Comparison of ENCODE assay signal across 8 cellular contexts in the genomic region with DNA sequence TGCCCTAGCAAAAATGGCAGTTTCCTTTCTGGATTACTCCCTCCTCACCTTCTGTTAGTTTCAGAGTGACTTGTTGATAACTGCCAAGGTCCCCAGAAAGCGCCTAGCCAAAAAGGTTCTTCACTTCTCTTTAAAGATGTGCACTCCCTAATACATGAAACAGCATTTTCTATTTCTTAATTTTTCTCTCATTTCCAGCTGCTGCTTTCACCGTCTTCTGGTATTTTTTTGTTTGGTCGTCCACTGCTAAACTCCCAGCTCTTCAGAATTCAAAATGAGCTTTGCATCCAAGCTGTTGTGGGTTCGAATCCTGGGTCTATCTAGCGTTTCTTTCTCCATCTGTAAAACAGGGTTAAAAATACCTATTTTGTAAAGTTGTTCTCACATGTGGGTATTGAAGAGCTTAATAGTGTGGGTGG. TPM values are rescaled to one million over a fixed set of nuclear protein-coding genes. Genes with fewer than 3 reads are reported as not detected.
A peak's percentile ranks its signal among the peaks of the same experiment; 100 is the strongest.
DNase-seq lines count a peak whose midpoint lies in the region; ATAC-seq and TF ChIP-seq lines count a peak whose summit lies in the region.

No MANE protein-coding gene starts in this region.

- TF ChIP-seq POLR2A in tibial nerve (IDR thresholded peaks at IDR 0.05): no peak

- H3K27me3 ChIP-seq in lower lobe of right lung (ENCODE audit: low read depth) (no peaks in the 10 kb centered on the region), tibial nerve (no peaks in the 10 kb centered on the region)

- H3K36me3 Mint-ChIP-seq in activated naive CD4-positive, alpha-beta T cell treated with anti-CD3 and anti-CD28 coated beads for 36 hours (ENCODE audit: low read depth): peaks cover 3% of the 10 kb centered on the region

- ATAC-seq in lower lobe of right lung (no peak), GM18520 (IDR thresholded peaks at IDR 0.05; ENCODE audit: unreplicated experiment) (no peak)

- H3K27me3 Mint-ChIP-seq in activated naive CD4-positive, alpha-beta T cell treated with anti-CD3 and anti-CD28 coated beads for 36 hours (ENCODE audit: low read depth): no peaks in the 10 kb centered on the region

- H3K36me3 ChIP-seq in lower lobe of right lung: no peaks in the 10 kb centered on the region
- H3K36me3 ChIP-seq in tibial nerve: peaks cover 0 to 1% (median 0%) of the 10 kb centered on the region in 3 donors

- in situ Hi-C loops in astrocyte of the spinal cord (cut with HindIII; ENCODE audit: low sequenced_read_pairs): no loop called here

- no peak for TF ChIP-seq EP300 in tibial nerve (IDR thresholded peaks at IDR 0.05)

- TF ChIP-seq CTCF in astrocyte of the spinal cord (IDR thresholded peaks at IDR 0.05; ENCODE audit: low read depth, low read length) (no peak), lower lobe of right lung (IDR thresholded peaks at IDR 0.05) (no peak), tibial nerve (IDR thresholded peaks at IDR 0.05) (no peak)

- H3K27ac Mint-ChIP-seq in activated naive CD4-positive, alpha-beta T cell treated with anti-CD3 and anti-CD28 coated beads for 36 hours: peak overlapping the region; percentile 90

- intact Hi-C loops in activated naive CD4-positive, alpha-beta T cell treated with anti-CD3 and anti-CD28 coated beads for 36 hours (cut with micrococcal nuclease): loop anchor here (5.0 kb wide), 2 partner anchors 456 to 646 kb away; a partner anchor contains a TSS
- intact Hi-C loops in lower lobe of right lung (cut with DNase I): no loop called here

- H3K4me3 Mint-ChIP-seq in activated naive CD4-positive, alpha-beta T cell treated with anti-CD3 and anti-CD28 coated beads for 36 hours: peak overlapping the region; percentile 81

- H3K9me3 Mint-ChIP-seq in activated naive CD4-positive, alpha-beta T cell treated with anti-CD3 and anti-CD28 coated beads for 36 hours: no peaks in the 10 kb centered on the region

- H3K27ac ChIP-seq in lower lobe of right lung: peak overlapping the region; percentile 99
- H3K27ac ChIP-seq in tibial nerve: peak overlapping the region; percentile 94 to 97 (median 95)

- H3K9me3 ChIP-seq in lower lobe of right lung (no peaks in the 10 kb centered on the region), tibial nerve (no peaks in the 10 kb centered on the region)

- H3K4me3 ChIP-seq in astrocyte of the spinal cord (ENCODE audit: low read depth, low read length): peak overlapping the region; percentile 79
- H3K4me3 ChIP-seq in lower lobe of right lung: peak overlapping the region; percentile 90
- peak overlapping the region; percentile 61 to 97 (median 92) for H3K4me3 ChIP-seq in tibial nerve

- peaks cover 23% of the 10 kb centered on the region for H3K4me1 ChIP-seq in lower lobe of right lung
- H3K4me1 ChIP-seq in tibial nerve: peaks cover 0 to 26% (median 10%) of the 10 kb centered on the region in 4 donors

- DNase-seq in activated naive CD4-positive, alpha-beta T cell treated with anti-CD3 and anti-CD28 coated beads for 36 hours: no peak
- no peak for DNase-seq in activated naive CD4-positive, alpha-beta T cell (lab: John Stamatoyannopoulos, UW)
- DNase-seq in astrocyte of the spinal cord (ENCODE audit: low read depth, low spot score) (no peak), lower lobe of right lung (no peak), tibial nerve (ENCODE audit: low spot score in 2 of 2) (no peak), LoVo (ENCODE audit: low spot score) (no peak), pons (ENCODE audit: low spot score) (no peak)

- CTCF ChIA-PET in activated naive CD4-positive, alpha-beta T cell treated with anti-CD3 and anti-CD28 coated beads for 36 hours (lab: Charles Lee): interaction anchor here (0.6 to 1.7 kb wide), 8 partner anchors 8 to 300 kb away, joined by 3 to 6 read pairs (median 3); no protein-coding TSS in a partner anchor

- WGBS in tibial nerve, 2 donors: 32 to 38% methylated on average over 5 of the region's 5 CpGs

- H3K4me1 Mint-ChIP-seq in activated naive CD4-positive, alpha-beta T cell treated with anti-CD3 and anti-CD28 coated beads for 36 hours (ENCODE audit: low read depth): peaks cover 35% of the 10 kb centered on the region

RNA-seq across cellular contexts. Expression of a gene that starts 0.4 kb away (rescaled TPM):
- total RNA-seq in activated naive CD4-positive, alpha-beta T cell treated with anti-CD3 and anti-CD28 coated beads for 36 hours: 10 to 100 TPM; 31.2 to 35.6 TPM
- total RNA-seq in lower lobe of right lung (10.1 TPM), tibial nerve (10 to 100 TPM; 14.2 to 45.0 (median 25.6) TPM)

RNA-seq across cellular contexts. Expression of a gene that starts 6.4 kb away (rescaled TPM):
- 1 to 10 TPM; 3.5 TPM for total RNA-seq in activated naive CD4-positive, alpha-beta T cell treated with anti-CD3 and anti-CD28 coated beads for 36 hours
- total RNA-seq in lower lobe of right lung: 23.7 TPM
- 10 to 100 TPM in 2 of 4 donors, 1 to 10 TPM in 2; 7.9 to 11.6 (median 9.6) TPM for total RNA-seq in tibial nerve
